In the genomic region with DNA sequence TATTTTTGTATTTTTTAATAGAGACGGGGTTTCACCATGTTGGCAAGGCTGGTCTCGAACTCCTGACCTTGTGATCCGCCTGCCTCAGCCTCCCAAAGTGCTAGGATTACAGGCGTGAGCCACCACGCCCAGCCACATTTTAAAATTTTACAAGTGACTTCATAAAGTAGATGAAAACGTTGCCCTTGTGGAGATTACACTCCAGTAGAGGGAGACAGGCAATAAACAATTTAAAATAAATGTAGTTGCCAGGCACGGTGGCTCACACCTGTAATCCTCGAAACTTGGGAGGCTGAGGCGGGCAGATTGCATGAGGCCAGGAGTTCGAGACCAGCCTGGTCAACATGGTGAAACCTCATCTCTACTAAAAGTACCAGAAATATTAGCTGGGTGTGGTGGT, we compare ENCODE assay signal across 19 cellular contexts. TPM values are rescaled to one million over a fixed set of nuclear protein-coding genes. Genes with fewer than 3 reads are reported as not detected.
"Had no signal": no experiment of that assay in that cellular context is flagged by ENCODE, and none has a peak within 500 bp of the region (broad histone marks: within the 10 kb centered on the region; RNA-seq: fewer than 3 reads in every experiment).

No MANE protein-coding gene starts in this region.

RNA-seq across cellular contexts. Expression of gene SYCN, which starts 15.0 kb away (rescaled TPM):
- total RNA-seq: natural killer cell, occipital lobe, osteoblast, progenitor cell of endocrine pancreas, renal cortical epithelial cell, right cardiac atrium, sciatic nerve, smooth muscle cell, spleen, suprapubic skin, transverse colon, upper lobe of right lung, urinary bladder, uterus had no signal
- polyA plus RNA-seq: neural cell, ovary, psoas muscle, right cardiac atrium, smooth muscle cell, spleen, thymus, urinary bladder had no signal

RNA-seq across cellular contexts. Expression of gene NCCRP1, which starts 22.3 kb away (rescaled TPM):
- total RNA-seq: natural killer cell, occipital lobe, osteoblast, right cardiac atrium, sciatic nerve, uterus had no signal
- polyA plus RNA-seq: neural cell, right cardiac atrium had no signal

RNA-seq across cellular contexts. Expression of gene IFNL3, which starts 25.7 kb away (rescaled TPM):
- total RNA-seq: natural killer cell, occipital lobe, osteoblast, ovary, progenitor cell of endocrine pancreas, psoas muscle, renal cortical epithelial cell, right cardiac atrium, sciatic nerve, smooth muscle cell, spleen, suprapubic skin, testis, transverse colon, upper lobe of right lung, urinary bladder, uterus had no signal
- polyA plus RNA-seq: neural cell, ovary, psoas muscle, right cardiac atrium, spleen, urinary bladder had no signal

RNA-seq across cellular contexts. Expression of gene IFNL4, which starts 29.5 kb away (rescaled TPM):
- total RNA-seq: natural killer cell, occipital lobe, osteoblast, progenitor cell of endocrine pancreas, psoas muscle, renal cortical epithelial cell, right cardiac atrium, sciatic nerve, smooth muscle cell, spleen, suprapubic skin, testis, transverse colon, upper lobe of right lung, urinary bladder had no signal
- polyA plus RNA-seq: neural cell, ovary, psoas muscle, right cardiac atrium, spleen, urinary bladder had no signal

RNA-seq across cellular contexts. Expression of gene IFNL2, which starts 49.1 kb away (rescaled TPM):
- total RNA-seq: natural killer cell, occipital lobe, osteoblast, ovary, progenitor cell of endocrine pancreas, psoas muscle, renal cortical epithelial cell, right cardiac atrium, sciatic nerve, smooth muscle cell, spleen, suprapubic skin, transverse colon, upper lobe of right lung, urinary bladder, uterus had no signal
- polyA plus RNA-seq: neural cell, ovary, psoas muscle, right cardiac atrium, smooth muscle cell, spleen, urinary bladder had no signal
